Comparison of ENCODE assay signal across 28 cellular contexts in genomic region chr9:96258967-96259366, GRCh38. TPM values are rescaled to one million over a fixed set of nuclear protein-coding genes. Genes with fewer than 3 reads are reported as not detected.
A peak's percentile ranks its signal among the peaks of the same experiment; 100 is the strongest.
DNase-seq lines count a peak whose midpoint lies in the region; TF ChIP-seq lines count a peak whose summit lies in the region.
"Had no signal": no experiment of that assay in that cellular context is flagged by ENCODE, and none has a peak within 500 bp of the region (broad histone marks: within the 10 kb centered on the region; RNA-seq: fewer than 3 reads in every experiment).

No MANE protein-coding gene starts in this region.

- TF ChIP-seq CTCF in endodermal cell (conservative IDR thresholded peaks at IDR 0.05), result no peak

- H3K4me1 Mint-ChIP-seq in endodermal cell, result peaks cover 25% of the 10 kb centered on the region

- H3K9ac ChIP-seq in endodermal cell (ENCODE audit: extremely low read depth, low read length, poor library complexity, severe bottlenecking), result no peak overlapping the region

- H3K4me1 ChIP-seq in endodermal cell (ENCODE audit: control insufficient read depth, insufficient read depth, low read length), result no peaks in the 10 kb centered on the region
- H3K4me1 ChIP-seq: SJCRH30 had no signal

- H3K4me3 ChIP-seq in endodermal cell (ENCODE audit: low read length), result no peak overlapping the region
- H3K4me3 ChIP-seq: SJCRH30 had no signal

- no peaks in the 10 kb centered on the region for H3K27me3 Mint-ChIP-seq in endodermal cell (ENCODE audit: insufficient read depth)

- WGBS in endodermal cell (ENCODE audit: insufficient coverage in 1 of 2, insufficient read length in 1 of 2), 2 experiments, result 77 to 89% methylated on average over 3 to 4 of the region's 4 CpGs

- H3K27ac ChIP-seq in endodermal cell (ENCODE audit: low read depth, low read length), result no peak overlapping the region
- H3K27ac ChIP-seq: SJCRH30 had no signal

- H3K9me3 Mint-ChIP-seq in endodermal cell, result no peaks in the 10 kb centered on the region

- peaks cover 3% of the 10 kb centered on the region for H3K36me3 Mint-ChIP-seq in endodermal cell (ENCODE audit: low read depth)

- H3K27me3 ChIP-seq in endodermal cell (ENCODE audit: control insufficient read depth, insufficient read depth, low read length, poor library complexity, severe bottlenecking), result no peaks in the 10 kb centered on the region
- H3K27me3 ChIP-seq: SJCRH30 had no signal

- no peaks in the 10 kb centered on the region for H3K36me3 ChIP-seq in endodermal cell (ENCODE audit: control insufficient read depth, insufficient read depth, low read length)
- H3K36me3 ChIP-seq: SJCRH30 had no signal

- DNase-seq in DMS53 (lab: John Stamatoyannopoulos, UW), result peak; percentile 57
- DNase-seq in DMS53 treated with DMSO at 0.1 percent for 48 hours (lab: John Stamatoyannopoulos, UW; ENCODE audit: unreplicated experiment), result no peak
- DNase-seq in COR-L47 (lab: John Stamatoyannopoulos, UW), result peak; percentile 18
- DNase-seq in NCI-H69 (lab: John Stamatoyannopoulos, UW), result peak; percentile 77
- peak; percentile 84 for DNase-seq in endodermal cell
- no peak for DNase-seq in NCI-H526 (lab: John Stamatoyannopoulos, UW)
- no peak for DNase-seq in effector CD8-positive, alpha-beta T cell (lab: John Stamatoyannopoulos, UW)
- no peak for DNase-seq in stimulated activated CD4-positive, alpha-beta T cell treated with anti-CD3 and anti-CD28 coated beads, Interleukin-2, amount 100 ng/mL, for 48 hours
- DNase-seq: 8988T; ACHN; DND-41; HCEC 1CT; KBM-7; MV-4-11; NCI-H1105 treated with DMSO at 0.1 percent for 48 hours; NCI-H187; NCI-H2081 treated with DMSO at 0.1 percent for 48 hours; NCI-H2171 treated with DMSO at 0.1 percent for 48 hours; NCI-H345; NCI-H526 treated with DMSO at 0.1 percent for 48 hours; NK-92 treated with Interleukin-12 subunit alpha and Interleukin-12 subunit beta, amount 100 ng/mL, for 24 hours; PC-3; SJCRH30; T-helper 2 cell had no signal

- no peaks in the 10 kb centered on the region for H3K9me3 ChIP-seq in endodermal cell (ENCODE audit: control insufficient read depth, low read length)
- H3K9me3 ChIP-seq: SJCRH30 had no signal

- H3K27ac Mint-ChIP-seq in endodermal cell, result no peak overlapping the region

- no peak overlapping the region for H3K4me3 Mint-ChIP-seq in endodermal cell

RNA-seq across cellular contexts. Expression of gene HSD17B3, which starts 43.0 kb away (rescaled TPM):
- under 1 TPM in 1 of 2 donors, not detected in 1; 0.40 TPM for total RNA-seq in endodermal cell
- not detected for polyA plus RNA-seq in endodermal cell (2013, experiment 1 of 2)
- polyA plus RNA-seq in endodermal cell (2013, experiment 2 of 2), result not detected
- total RNA-seq: LHCN-M2, MCF 10A, RPMI7951 had no signal
- polyA plus RNA-seq: BJ had no signal

Comparison
In these comparisons a context has a peak if more than half of its experiments do, and no peak if none do; other contexts are left out.
1. DNase-seq: peak in DMS53 (single experiment), COR-L47 (single experiment), NCI-H69 (single experiment) and endodermal cell (single experiment); none in DMS53 treated with DMSO at 0.1 percent for 48 hours (single experiment), NCI-H526 (0 of 2), effector CD8-positive, alpha-beta T cell (single experiment) and stimulated activated CD4-positive, alpha-beta T cell treated with anti-CD3 and anti-CD28 coated beads, Interleukin-2, amount 100 ng/mL, for 48 hours (0 of 2).